8 cellular contexts compared by ENCODE assay signal in the genomic region with DNA sequence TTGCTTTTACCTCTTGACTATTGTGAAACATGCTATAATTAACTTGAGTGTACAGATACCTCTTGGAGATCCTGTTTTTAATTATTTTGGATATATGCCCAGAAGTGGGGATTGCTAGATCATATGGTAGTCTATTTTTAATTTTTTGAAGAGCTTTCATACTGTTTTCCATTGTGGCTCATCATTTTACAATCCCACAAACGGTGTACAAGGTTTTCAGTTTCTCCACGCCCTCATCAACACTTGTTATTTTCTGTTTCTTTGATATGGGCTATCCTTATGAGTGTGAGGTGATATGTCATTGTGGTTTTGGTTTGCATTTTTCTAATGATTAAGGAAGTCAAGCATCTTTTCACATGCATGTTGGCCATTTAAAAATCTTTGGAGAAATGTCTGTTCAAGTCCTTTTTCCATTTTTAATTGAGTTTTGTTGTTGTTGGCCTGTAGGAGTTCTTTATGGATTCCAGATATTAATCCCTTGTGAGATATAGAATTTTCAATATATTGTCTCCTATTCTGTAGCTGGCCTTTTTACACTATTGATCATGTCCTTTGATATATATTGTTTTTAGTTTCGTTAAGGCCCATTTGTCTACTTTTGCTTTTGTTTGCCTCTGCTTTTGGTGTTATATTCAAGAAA. TPM values are rescaled to one million over a fixed set of nuclear protein-coding genes. Genes with fewer than 3 reads are reported as not detected.
DNase-seq lines count a peak whose midpoint lies in the region; ATAC-seq and TF ChIP-seq lines count a peak whose summit lies in the region.

No MANE protein-coding gene starts in this region.

- peaks cover 22% of the 10 kb centered on the region for H3K9me3 Mint-ChIP-seq in WTC11

- POLR2A ChIA-PET in AG04449 (lab: Yijun Ruan, JAX): no interaction called here
- POLR2A ChIA-PET in PC-3 (lab: Charles Lee; ENCODE audit: unreplicated experiment): no interaction called here
- POLR2A ChIA-PET in WTC11 (lab: Charles Lee): no interaction called here
- POLR2A ChIA-PET in A673 (lab: Charles Lee; ENCODE audit: low non-redundant PET): no interaction called here

- BruUV-seq in PC-3 (replicated peaks; lab: Mats Ljungman, UMichigan) (no TSS peak), A673 (replicated peaks; lab: Mats Ljungman, UMichigan) (no TSS peak)

- H3K36me3 ChIP-seq in PC-3 (ENCODE audit: low read depth, low read length) (peaks cover 20% of the 10 kb centered on the region), right atrium auricular region (peaks cover 7% of the 10 kb centered on the region), A673 (ENCODE audit: insufficient read depth, low read length, poor library complexity, severe bottlenecking) (peaks cover 17% of the 10 kb centered on the region)

- no peak overlapping the region for H3K4me2 ChIP-seq in PC-3 (ENCODE audit: low read length)

- no peak overlapping the region for H3K4me3 Mint-ChIP-seq in WTC11

- no peak overlapping the region for H3K27ac Mint-ChIP-seq in WTC11

- no peak overlapping the region for H2AFZ ChIP-seq in PC-3 (ENCODE audit: low read length)

- DNase-seq in AG04449 (ENCODE audit: low read depth, low spot score) (peak; percentile 45), PC-3 (peak; percentile 22), right atrium auricular region (ENCODE audit: low spot score) (no peak), WTC11 (ENCODE audit: low spot score) (no peak), hepatic stellate cell (ENCODE audit: low spot score) (no peak), A673 (ENCODE audit: low spot score) (no peak)

- no peak overlapping the region for H3K27ac ChIP-seq in PC-3 (ENCODE audit: low read length)
- peak overlapping the region; percentile 59 to 71 for H3K27ac ChIP-seq in right atrium auricular region
- no peak overlapping the region for H3K27ac ChIP-seq in A673 (ENCODE audit: low read depth, low read length, poor library complexity, severe bottlenecking)

- H3F3A ChIP-seq in PC-3 (ENCODE audit: low read length, unreplicated experiment): no peaks in the 10 kb centered on the region

- CTCF ChIA-PET in AG04449 (lab: Yijun Ruan, JAX): interaction anchor here (1.0 kb wide), 1 partner anchor 96 kb away, joined by 3 read pairs; no protein-coding TSS in a partner anchor
- CTCF ChIA-PET in PC-3 (lab: Charles Lee): no interaction called here
- CTCF ChIA-PET in WTC11 (lab: Charles Lee): no interaction called here
- CTCF ChIA-PET in A673 (lab: Charles Lee): no interaction called here

- TF ChIP-seq CTCF in AG04449 (IDR thresholded peaks at IDR 0.05; ENCODE audit: insufficient read depth, low read length, missing control alignments) (no peak), PC-3 (conservative IDR thresholded peaks at IDR 0.05; ENCODE audit: low read depth, low read length) (no peak), right atrium auricular region (IDR thresholded peaks at IDR 0.05) (no peak), WTC11 (IDR thresholded peaks at IDR 0.05) (no peak), A673 (conservative IDR thresholded peaks at IDR 0.05; ENCODE audit: low read depth, low read length) (no peak)

- H3K9ac ChIP-seq in PC-3 (ENCODE audit: low read length): no peak overlapping the region

- no peaks in the 10 kb centered on the region for H3K9me2 ChIP-seq in PC-3 (replicated peaks; ENCODE audit: low read length)

- peaks cover 51% of the 10 kb centered on the region for H3K36me3 Mint-ChIP-seq in WTC11

- H3K27me3 ChIP-seq in PC-3 (ENCODE audit: low read length): no peaks in the 10 kb centered on the region
- no peaks in the 10 kb centered on the region for H3K27me3 ChIP-seq in right atrium auricular region
- no peaks in the 10 kb centered on the region for H3K27me3 ChIP-seq in A673 (replicated peaks; ENCODE audit: insufficient read depth, low read depth, low read length, poor library complexity)

- H3K9me3 ChIP-seq in PC-3 (ENCODE audit: low read length) (0 out of 2 replicates have a peak, but pooled peaks cover 3% of the 10 kb centered on the region), right atrium auricular region (peaks cover 0 to 8% of the 10 kb centered on the region in 2 donors), A673 (ENCODE audit: low read depth, low read length, poor library complexity, severe bottlenecking) (peaks cover 11% of the 10 kb centered on the region)

- no peaks in the 10 kb centered on the region for H3K4me1 ChIP-seq in PC-3 (ENCODE audit: insufficient read depth, low read length)
- peaks cover 0 to 22% of the 10 kb centered on the region in 2 donors for H3K4me1 ChIP-seq in right atrium auricular region
- no peaks in the 10 kb centered on the region for H3K4me1 ChIP-seq in A673 (ENCODE audit: insufficient read depth, low read length, poor library complexity, severe bottlenecking)

- H3K27me3 Mint-ChIP-seq in WTC11 (ENCODE audit: low read depth): no peaks in the 10 kb centered on the region

- 0 out of 2 replicates have a peak, but pooled peaks cover 5% of the 10 kb centered on the region for H4K20me1 ChIP-seq in PC-3 (ENCODE audit: low read length)

- H3K4me3 ChIP-seq in AG04449 (ENCODE audit: low read depth, low read length): no peak overlapping the region
- no peak overlapping the region for H3K4me3 ChIP-seq in PC-3 (ENCODE audit: low read length)
- no peak overlapping the region for H3K4me3 ChIP-seq in right atrium auricular region
- H3K4me3 ChIP-seq in A673 (ENCODE audit: low read depth, low read length, poor library complexity, severe bottlenecking): no peak overlapping the region

- intact Hi-C loops in PC-3 (cut with micrococcal nuclease): loop anchor here (5.0 kb wide), 2 partner anchors 59 to 179 kb away; a partner anchor contains a TSS
- intact Hi-C loops in A673 (cut with micrococcal nuclease; ENCODE audit: unreplicated experiment): no loop called here

- ATAC-seq in GM18870 (IDR thresholded peaks at IDR 0.05; ENCODE audit: unreplicated experiment) (peak; percentile 79), HG03139 (IDR thresholded peaks at IDR 0.05; ENCODE audit: unreplicated experiment) (peak; percentile 75), PC-3 (peak; percentile 72), WTC11 (no peak)

- peaks cover 12% of the 10 kb centered on the region for H3K4me1 Mint-ChIP-seq in WTC11

- H3K79me2 ChIP-seq in PC-3 (ENCODE audit: low read length): peaks cover 11% of the 10 kb centered on the region; the same call in 1 of the 2 replicates

TF ChIP-seq in WTC11, 78 proteins besides CTCF, POLR2A, EP300 and RAD21 (continues in another document):
- TF ChIP-seq NR1H2 (CRISPR knock-in tag; IDR thresholded peaks at IDR 0.05): no peak
- TF ChIP-seq, protein P1, sequence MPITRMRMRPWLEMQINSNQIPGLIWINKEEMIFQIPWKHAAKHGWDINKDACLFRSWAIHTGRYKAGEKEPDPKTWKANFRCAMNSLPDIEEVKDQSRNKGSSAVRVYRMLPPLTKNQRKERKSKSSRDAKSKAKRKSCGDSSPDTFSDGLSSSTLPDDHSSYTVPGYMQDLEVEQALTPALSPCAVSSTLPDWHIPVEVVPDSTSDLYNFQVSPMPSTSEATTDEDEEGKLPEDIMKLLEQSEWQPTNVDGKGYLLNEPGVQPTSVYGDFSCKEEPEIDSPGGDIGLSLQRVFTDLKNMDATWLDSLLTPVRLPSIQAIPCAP (CRISPR knock-in tag; IDR thresholded peaks at IDR 0.05): no peak
- TF ChIP-seq TEAD1 (CRISPR knock-in tag; IDR thresholded peaks at IDR 0.05): no peak
- TF ChIP-seq MYBL2 (CRISPR knock-in tag; IDR thresholded peaks at IDR 0.05): no peak
- TF ChIP-seq ZNF219 (CRISPR knock-in tag; IDR thresholded peaks at IDR 0.05; ENCODE audit: borderline replicate concordance): no peak
- TF ChIP-seq, protein P2, sequence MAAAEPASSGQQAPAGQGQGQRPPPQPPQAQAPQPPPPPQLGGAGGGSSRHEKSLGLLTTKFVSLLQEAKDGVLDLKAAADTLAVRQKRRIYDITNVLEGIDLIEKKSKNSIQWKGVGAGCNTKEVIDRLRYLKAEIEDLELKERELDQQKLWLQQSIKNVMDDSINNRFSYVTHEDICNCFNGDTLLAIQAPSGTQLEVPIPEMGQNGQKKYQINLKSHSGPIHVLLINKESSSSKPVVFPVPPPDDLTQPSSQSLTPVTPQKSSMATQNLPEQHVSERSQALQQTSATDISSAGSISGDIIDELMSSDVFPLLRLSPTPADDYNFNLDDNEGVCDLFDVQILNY (CRISPR knock-in tag; IDR thresholded peaks at IDR 0.05): no peak
- TF ChIP-seq, protein P3, sequence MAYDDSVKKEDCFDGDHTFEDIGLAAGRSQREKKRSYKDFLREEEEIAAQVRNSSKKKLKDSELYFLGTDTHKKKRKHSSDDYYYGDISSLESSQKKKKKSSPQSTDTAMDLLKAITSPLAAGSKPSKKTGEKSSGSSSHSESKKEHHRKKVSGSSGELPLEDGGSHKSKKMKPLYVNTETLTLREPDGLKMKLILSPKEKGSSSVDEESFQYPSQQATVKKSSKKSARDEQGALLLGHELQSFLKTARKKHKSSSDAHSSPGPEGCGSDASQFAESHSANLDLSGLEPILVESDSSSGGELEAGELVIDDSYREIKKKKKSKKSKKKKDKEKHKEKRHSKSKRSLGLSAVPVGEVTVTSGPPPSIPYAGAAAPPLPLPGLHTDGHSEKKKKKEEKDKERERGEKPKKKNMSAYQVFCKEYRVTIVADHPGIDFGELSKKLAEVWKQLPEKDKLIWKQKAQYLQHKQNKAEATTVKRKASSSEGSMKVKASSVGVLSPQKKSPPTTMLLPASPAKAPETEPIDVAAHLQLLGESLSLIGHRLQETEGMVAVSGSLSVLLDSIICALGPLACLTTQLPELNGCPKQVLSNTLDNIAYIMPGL (CRISPR knock-in tag; IDR thresholded peaks at IDR 0.05): no peak
- no peak for TF ChIP-seq ZNF396 (CRISPR knock-in tag; IDR thresholded peaks at IDR 0.05; ENCODE audit: borderline replicate concordance)
- TF ChIP-seq ZNF317 (CRISPR knock-in tag; IDR thresholded peaks at IDR 0.05; ENCODE audit: borderline replicate concordance, low read depth): no peak
- no peak for TF ChIP-seq ELF4 (CRISPR knock-in tag; IDR thresholded peaks at IDR 0.05; ENCODE audit: low read depth)
- TF ChIP-seq, protein P4, sequence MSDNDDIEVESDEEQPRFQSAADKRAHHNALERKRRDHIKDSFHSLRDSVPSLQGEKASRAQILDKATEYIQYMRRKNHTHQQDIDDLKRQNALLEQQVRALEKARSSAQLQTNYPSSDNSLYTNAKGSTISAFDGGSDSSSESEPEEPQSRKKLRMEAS (CRISPR knock-in tag; IDR thresholded peaks at IDR 0.05): no peak
- TF ChIP-seq, protein P5, sequence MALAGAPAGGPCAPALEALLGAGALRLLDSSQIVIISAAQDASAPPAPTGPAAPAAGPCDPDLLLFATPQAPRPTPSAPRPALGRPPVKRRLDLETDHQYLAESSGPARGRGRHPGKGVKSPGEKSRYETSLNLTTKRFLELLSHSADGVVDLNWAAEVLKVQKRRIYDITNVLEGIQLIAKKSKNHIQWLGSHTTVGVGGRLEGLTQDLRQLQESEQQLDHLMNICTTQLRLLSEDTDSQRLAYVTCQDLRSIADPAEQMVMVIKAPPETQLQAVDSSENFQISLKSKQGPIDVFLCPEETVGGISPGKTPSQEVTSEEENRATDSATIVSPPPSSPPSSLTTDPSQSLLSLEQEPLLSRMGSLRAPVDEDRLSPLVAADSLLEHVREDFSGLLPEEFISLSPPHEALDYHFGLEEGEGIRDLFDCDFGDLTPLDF (CRISPR knock-in tag; IDR thresholded peaks at IDR 0.05): no peak

RNA-seq across cellular contexts. Expression of a gene that starts 7.5 kb away (rescaled TPM):
- total RNA-seq in PC-3 (2014; rRNA removed): 38.2 and 40.3 TPM in 2 replicates
- 10 to 100 TPM; 24.2 to 41.9 TPM for total RNA-seq in right atrium auricular region
- 32.2 to 43.0 TPM (median 37.4 TPM) in 3 replicates for total RNA-seq in WTC11 (2021)
- total RNA-seq in A673 (2021): 41.9 and 47.4 TPM in 2 replicates

Comparison
In these comparisons a context has a peak if more than half of its experiments do, and no peak if none do; other contexts are left out.
1. DNase-seq: peak in AG04449 (single experiment) and PC-3 (single experiment); none in right atrium auricular region (single experiment), WTC11 (single experiment), hepatic stellate cell (single experiment) and A673 (single experiment).
2. H3K27ac ChIP-seq: peak in right atrium auricular region (2 of 2); none in PC-3 (single experiment) and A673 (single experiment).